26 cellular contexts compared by ENCODE assay signal in genomic region chr4:143458966-143459365, GRCh38.
"Had no signal": no experiment of that assay in that cellular context is flagged by ENCODE, and none has a peak within 500 bp of the region (broad histone marks: within the 10 kb centered on the region; RNA-seq: fewer than 3 reads in every experiment).

No MANE protein-coding gene starts in this region.

- FAIRE-seq: astrocyte, TTC549 had no signal

- DNase-seq: activated B cell treated with CpG ODN at 0.5 μM for 24 hours; activated CD4-positive, alpha-beta memory T cell treated with anti-CD3 and anti-CD28 coated beads for 36 hours; activated CD4-positive, alpha-beta T cell treated with anti-CD3 and anti-CD28 coated beads for 1 hour; activated CD4-positive, alpha-beta T cell treated with anti-CD3 and anti-CD28 coated beads, Interleukin-2, amount 10 ng/mL, durations not matched to agents 7 days and 5 days; activated gamma-delta T cell treated with Interleukin-2 at 50 U/mL for 16 hours; activated naive CD4-positive, alpha-beta T cell treated with anti-CD3 and anti-CD28 coated beads, Interleukin-2, amount 10 ng/mL, durations not matched to agents 7 days and 5 days; activated naive CD8-positive, alpha-beta T cell treated with anti-CD3 and anti-CD28 coated beads, Interleukin-2, amount 10 ng/mL, durations not matched to agents 7 days and 5 days; activated T-cell treated with anti-CD3 and anti-CD28 coated beads for 4 hours; activated T-cell treated with anti-CD3 and anti-CD28 coated beads, Interleukin-2, amount 50 U/mL, for 72 hours; amniotic stem cell; MG63; MV-4-11; NCI-H1092 treated with DMSO at 0.1 percent for 48 hours; NCI-H1417 treated with DMSO at 0.1 percent for 48 hours; NCI-H1694; NCI-H2029 treated with DMSO at 0.1 percent for 48 hours; NCI-H345; NCI-H510A; NCI-H526 treated with DMSO at 0.1 percent for 48 hours; NCI-H82; T-cell; T-helper 2 cell; T1000 had no signal

- H3K27me3 ChIP-seq: MG63 had no signal

- H3K36me3 ChIP-seq: MG63 had no signal

- H3K4me3 ChIP-seq: MG63, SK-N-MC had no signal

- H3K9me3 ChIP-seq: MG63 had no signal

- H3K27ac ChIP-seq: SK-N-MC had no signal

- ATAC-seq: activated T-cell treated with anti-CD3 and anti-CD28 coated beads, Interleukin-2, amount 50 U/mL, for 72 hours; T-cell had no signal
